In the genomic region with DNA sequence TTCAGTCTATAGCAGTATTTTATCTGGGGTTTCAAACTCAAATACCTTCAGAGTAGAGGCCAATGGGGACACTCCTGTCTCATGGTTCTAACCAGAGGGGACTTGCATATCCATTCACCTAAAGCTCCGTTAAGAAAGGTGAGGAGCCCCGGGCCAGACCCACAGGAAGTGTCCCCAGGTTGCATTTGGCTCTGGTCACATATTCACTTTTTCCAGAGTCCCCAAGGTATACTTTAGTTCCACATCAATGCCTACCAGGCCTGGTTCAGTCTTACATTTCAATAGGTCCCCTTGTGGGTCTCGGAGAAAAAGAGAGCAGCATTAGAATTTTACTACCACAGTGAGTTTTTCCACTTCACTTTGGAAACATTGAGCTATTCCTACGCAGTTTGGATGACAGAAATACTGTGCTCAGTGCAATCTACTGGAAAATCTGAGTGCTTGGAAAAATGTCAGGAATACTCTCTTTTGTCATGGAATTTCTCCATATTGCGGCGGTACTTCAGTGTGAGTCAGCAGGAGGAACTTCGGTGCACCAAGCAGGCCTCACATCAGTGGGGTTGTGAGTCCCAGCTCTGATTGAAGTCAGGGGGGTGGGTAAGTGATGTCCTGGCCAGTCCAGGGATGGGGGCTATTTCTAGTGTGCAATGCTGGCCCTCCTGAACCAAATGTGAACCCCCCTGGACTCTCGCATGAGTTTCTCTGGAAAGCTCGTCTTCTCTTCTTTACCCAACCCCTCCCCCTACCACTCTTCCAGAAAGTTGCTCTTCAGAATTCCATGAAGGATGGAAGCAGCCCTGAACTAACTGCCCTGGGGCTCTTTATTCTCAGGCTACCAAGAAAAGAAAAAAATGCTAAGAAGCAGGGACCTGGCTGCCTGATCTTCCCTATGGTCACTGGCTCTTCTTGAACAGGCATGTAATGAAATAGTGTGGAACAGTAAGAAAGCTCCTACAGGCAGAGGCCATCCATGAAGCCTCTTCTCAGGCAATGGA, we compare ENCODE assay signal across 12 cellular contexts.
DNase-seq lines count a peak whose midpoint lies in the region; ATAC-seq and TF ChIP-seq lines count a peak whose summit lies in the region.
"Had no signal": no experiment of that assay in that cellular context is flagged by ENCODE, and none has a peak within 500 bp of the region (broad histone marks: within the 10 kb centered on the region; RNA-seq: fewer than 3 reads in every experiment).

No MANE protein-coding gene starts in this region.

- peaks cover 94% of the 10 kb centered on the region for H3K4me1 Mint-ChIP-seq in activated CD4-positive, alpha-beta T cell treated with anti-CD3 and anti-CD28 coated beads, Interleukin-2, amount 10 ng/mL, durations not matched to agents 7 days and 5 days
- peaks cover 75% of the 10 kb centered on the region for H3K4me1 Mint-ChIP-seq in WTC11

- no peak overlapping the region for H3K4me3 ChIP-seq in fibroblast of the aortic adventitia (ENCODE audit: low read depth, low read length)

- POLR2A ChIA-PET in activated CD4-positive, alpha-beta T cell treated with anti-CD3 and anti-CD28 coated beads, Interleukin-2, amount 10 ng/mL, durations not matched to agents 7 days and 5 days (lab: Charles Lee), result no interaction called here
- POLR2A ChIA-PET in WTC11 (lab: Charles Lee), result no interaction called here

- CTCF ChIA-PET in activated CD4-positive, alpha-beta T cell treated with anti-CD3 and anti-CD28 coated beads, Interleukin-2, amount 10 ng/mL, durations not matched to agents 7 days and 5 days (lab: Charles Lee), result interaction anchor here (0.6 to 1.5 kb wide), 5 partner anchors 10 to 873 kb away, joined by 3 to 4 read pairs (median 3); no protein-coding TSS in a partner anchor
- CTCF ChIA-PET in WTC11 (lab: Charles Lee), result interaction anchor here (1.1 kb wide), 1 partner anchor 62 kb away, joined by 3 read pairs; no protein-coding TSS in a partner anchor

- DNase-seq in activated CD4-positive, alpha-beta T cell treated with anti-CD3 and anti-CD28 coated beads, Interleukin-2, amount 10 ng/mL, durations not matched to agents 7 days and 5 days, result no peak
- no peak for DNase-seq in activated CD4-positive, alpha-beta T cell treated with anti-CD3 and anti-CD28 coated beads, Interleukin-2, amount 50 U/mL, for 4 hours
- DNase-seq in WTC11 (ENCODE audit: low spot score), result no peak
- peak; percentile 67 for DNase-seq in fibroblast of the aortic adventitia (ENCODE audit: low read depth)
- DNase-seq in stimulated activated naive CD8-positive, alpha-beta T cell treated with anti-CD3 and anti-CD28 coated beads, Interleukin-15, Interleukin-2, amounts not matched to agents 100 U/mL and 50 U/mL, for 24 hours, result peak; percentile 49
- no peak for DNase-seq in NOMO-1 treated with DMSO at 0.1 percent for 48 hours (lab: John Stamatoyannopoulos, UW; ENCODE audit: unreplicated experiment)
- no peak for DNase-seq in NCI-H1436 treated with DMSO at 0.1 percent for 48 hours (lab: John Stamatoyannopoulos, UW)
- DNase-seq: hypothalamus; NCI-H2029 treated with DMSO at 0.1 percent for 48 hours; nephron progenitor cell; stimulated activated CD4-positive, alpha-beta T cell treated with anti-CD3 and anti-CD28 coated beads, Interleukin-4, amount 100 ng/mL, for 24 hours had no signal

- ATAC-seq in WTC11 (peak; percentile 18; the same call in 1 of the 2 replicates), GM19395 (IDR thresholded peaks at IDR 0.05; ENCODE audit: unreplicated experiment) (no peak)
- peak; percentile 65 for ATAC-seq in stimulated activated naive CD8-positive, alpha-beta T cell treated with anti-CD3 and anti-CD28 coated beads, Interleukin-15, Interleukin-2, amounts not matched to agents 100 U/mL and 50 U/mL, for 24 hours

- H3K27me3 Mint-ChIP-seq in activated CD4-positive, alpha-beta T cell treated with anti-CD3 and anti-CD28 coated beads, Interleukin-2, amount 10 ng/mL, durations not matched to agents 7 days and 5 days, result no peaks in the 10 kb centered on the region
- H3K27me3 Mint-ChIP-seq in WTC11 (ENCODE audit: low read depth), result no peaks in the 10 kb centered on the region

- H3K4me3 Mint-ChIP-seq in activated CD4-positive, alpha-beta T cell treated with anti-CD3 and anti-CD28 coated beads, Interleukin-2, amount 10 ng/mL, durations not matched to agents 7 days and 5 days, result no peak overlapping the region
- H3K4me3 Mint-ChIP-seq in WTC11, result no peak overlapping the region
- H3K4me3 Mint-ChIP-seq: nephron progenitor cell had no signal

- H3K27ac Mint-ChIP-seq in activated CD4-positive, alpha-beta T cell treated with anti-CD3 and anti-CD28 coated beads, Interleukin-2, amount 10 ng/mL, durations not matched to agents 7 days and 5 days, result peak overlapping the region; percentile 69
- peak overlapping the region; percentile 57; the same call in 1 of the 2 replicates for H3K27ac Mint-ChIP-seq in WTC11
- H3K27ac Mint-ChIP-seq: nephron progenitor cell had no signal

- peaks cover 5% of the 10 kb centered on the region for H3K9me3 Mint-ChIP-seq in activated CD4-positive, alpha-beta T cell treated with anti-CD3 and anti-CD28 coated beads, Interleukin-2, amount 10 ng/mL, durations not matched to agents 7 days and 5 days
- H3K9me3 Mint-ChIP-seq in WTC11, result peaks cover 10% of the 10 kb centered on the region
- H3K9me3 Mint-ChIP-seq: nephron progenitor cell had no signal

- peaks cover 67% of the 10 kb centered on the region for H3K36me3 Mint-ChIP-seq in activated CD4-positive, alpha-beta T cell treated with anti-CD3 and anti-CD28 coated beads, Interleukin-2, amount 10 ng/mL, durations not matched to agents 7 days and 5 days (ENCODE audit: low read depth)
- no peaks in the 10 kb centered on the region for H3K36me3 Mint-ChIP-seq in WTC11

- no peak for TF ChIP-seq CTCF in WTC11 (IDR thresholded peaks at IDR 0.05)
- TF ChIP-seq CTCF in fibroblast of the aortic adventitia (IDR thresholded peaks at IDR 0.05; ENCODE audit: insufficient read depth, low read length), result no peak

TF ChIP-seq in WTC11, 78 proteins besides CTCF, POLR2A, EP300 and RAD21 (continues in another document):
- TF ChIP-seq, protein P1, sequence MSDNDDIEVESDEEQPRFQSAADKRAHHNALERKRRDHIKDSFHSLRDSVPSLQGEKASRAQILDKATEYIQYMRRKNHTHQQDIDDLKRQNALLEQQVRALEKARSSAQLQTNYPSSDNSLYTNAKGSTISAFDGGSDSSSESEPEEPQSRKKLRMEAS (CRISPR knock-in tag; IDR thresholded peaks at IDR 0.05), result no peak
- TF ChIP-seq, protein P2, sequence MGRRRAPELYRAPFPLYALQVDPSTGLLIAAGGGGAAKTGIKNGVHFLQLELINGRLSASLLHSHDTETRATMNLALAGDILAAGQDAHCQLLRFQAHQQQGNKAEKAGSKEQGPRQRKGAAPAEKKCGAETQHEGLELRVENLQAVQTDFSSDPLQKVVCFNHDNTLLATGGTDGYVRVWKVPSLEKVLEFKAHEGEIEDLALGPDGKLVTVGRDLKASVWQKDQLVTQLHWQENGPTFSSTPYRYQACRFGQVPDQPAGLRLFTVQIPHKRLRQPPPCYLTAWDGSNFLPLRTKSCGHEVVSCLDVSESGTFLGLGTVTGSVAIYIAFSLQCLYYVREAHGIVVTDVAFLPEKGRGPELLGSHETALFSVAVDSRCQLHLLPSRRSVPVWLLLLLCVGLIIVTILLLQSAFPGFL (CRISPR knock-in tag; IDR thresholded peaks at IDR 0.05; ENCODE audit: borderline replicate concordance), result no peak
- TF ChIP-seq ZNF317 (CRISPR knock-in tag; IDR thresholded peaks at IDR 0.05; ENCODE audit: borderline replicate concordance, low read depth), result no peak
- TF ChIP-seq NFYB (CRISPR knock-in tag; conservative IDR thresholded peaks at IDR 0.05; ENCODE audit: low read depth), result no peak
- TF ChIP-seq, protein P3, sequence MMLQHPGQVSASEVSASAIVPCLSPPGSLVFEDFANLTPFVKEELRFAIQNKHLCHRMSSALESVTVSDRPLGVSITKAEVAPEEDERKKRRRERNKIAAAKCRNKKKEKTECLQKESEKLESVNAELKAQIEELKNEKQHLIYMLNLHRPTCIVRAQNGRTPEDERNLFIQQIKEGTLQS (CRISPR knock-in tag; conservative IDR thresholded peaks at IDR 0.05), result no peak
- no peak for TF ChIP-seq HMGA2 (CRISPR knock-in tag; IDR thresholded peaks at IDR 0.05)
- TF ChIP-seq, protein P4, sequence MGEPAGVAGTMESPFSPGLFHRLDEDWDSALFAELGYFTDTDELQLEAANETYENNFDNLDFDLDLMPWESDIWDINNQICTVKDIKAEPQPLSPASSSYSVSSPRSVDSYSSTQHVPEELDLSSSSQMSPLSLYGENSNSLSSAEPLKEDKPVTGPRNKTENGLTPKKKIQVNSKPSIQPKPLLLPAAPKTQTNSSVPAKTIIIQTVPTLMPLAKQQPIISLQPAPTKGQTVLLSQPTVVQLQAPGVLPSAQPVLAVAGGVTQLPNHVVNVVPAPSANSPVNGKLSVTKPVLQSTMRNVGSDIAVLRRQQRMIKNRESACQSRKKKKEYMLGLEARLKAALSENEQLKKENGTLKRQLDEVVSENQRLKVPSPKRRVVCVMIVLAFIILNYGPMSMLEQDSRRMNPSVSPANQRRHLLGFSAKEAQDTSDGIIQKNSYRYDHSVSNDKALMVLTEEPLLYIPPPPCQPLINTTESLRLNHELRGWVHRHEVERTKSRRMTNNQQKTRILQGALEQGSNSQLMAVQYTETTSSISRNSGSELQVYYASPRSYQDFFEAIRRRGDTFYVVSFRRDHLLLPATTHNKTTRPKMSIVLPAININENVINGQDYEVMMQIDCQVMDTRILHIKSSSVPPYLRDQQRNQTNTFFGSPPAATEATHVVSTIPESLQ (CRISPR knock-in tag; IDR thresholded peaks at IDR 0.05), result no peak
- TF ChIP-seq SOX15 (CRISPR knock-in tag; IDR thresholded peaks at IDR 0.05), result no peak
- no peak for TF ChIP-seq TP53 (CRISPR knock-in tag; IDR thresholded peaks at IDR 0.05)

Comparison
In these comparisons a context has a peak if more than half of its experiments do, and no peak if none do; other contexts are left out.
1. DNase-seq: peak in fibroblast of the aortic adventitia (single experiment) and stimulated activated naive CD8-positive, alpha-beta T cell treated with anti-CD3 and anti-CD28 coated beads, Interleukin-15, Interleukin-2, amounts not matched to agents 100 U/mL and 50 U/mL, for 24 hours (single experiment); none in activated CD4-positive, alpha-beta T cell treated with anti-CD3 and anti-CD28 coated beads, Interleukin-2, amount 10 ng/mL, durations not matched to agents 7 days and 5 days (single experiment), activated CD4-positive, alpha-beta T cell treated with anti-CD3 and anti-CD28 coated beads, Interleukin-2, amount 50 U/mL, for 4 hours (0 of 2), WTC11 (single experiment), NOMO-1 treated with DMSO at 0.1 percent for 48 hours (single experiment) and NCI-H1436 treated with DMSO at 0.1 percent for 48 hours (single experiment).